ENCODE assay signal across 8 cellular contexts in the genomic region with DNA sequence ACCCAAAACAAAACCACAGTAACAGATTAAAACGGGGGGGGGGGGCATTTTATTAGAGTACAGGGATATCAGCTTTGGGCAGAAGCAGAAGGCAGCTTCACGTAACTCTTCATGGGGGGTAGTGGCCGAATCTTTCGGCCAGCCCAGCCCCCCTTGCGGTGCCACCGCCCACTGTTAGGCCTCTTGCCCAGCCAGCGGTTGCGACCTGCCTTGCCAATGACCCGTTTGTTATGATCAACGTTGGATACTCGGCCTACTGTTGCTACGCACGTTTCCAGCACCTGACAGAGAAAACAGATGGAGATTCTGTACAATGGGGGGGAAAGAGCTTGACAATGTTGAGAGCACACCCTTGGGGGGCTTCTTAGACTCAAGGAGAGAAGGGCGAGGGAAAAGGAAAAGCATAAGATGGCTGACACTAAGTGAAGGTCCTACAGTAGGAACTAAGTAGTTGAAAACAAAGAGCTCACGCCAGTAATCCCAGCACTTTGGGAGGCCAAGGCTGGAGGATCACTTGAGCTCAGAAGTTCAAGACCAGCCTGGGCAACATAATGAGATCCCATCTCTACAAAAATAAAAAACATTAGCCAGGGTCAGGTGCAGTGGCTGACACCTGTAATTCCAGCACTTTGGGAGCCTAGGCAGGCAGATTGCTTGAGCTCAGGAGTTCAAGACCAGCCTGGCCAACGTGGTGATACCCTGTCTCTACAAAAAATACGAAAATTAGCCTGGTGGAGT. TPM values are rescaled to one million over a fixed set of nuclear protein-coding genes. Genes with fewer than 3 reads are reported as not detected.
DNase-seq lines count a peak whose midpoint lies in the region; ATAC-seq and TF ChIP-seq lines count a peak whose summit lies in the region.

No MANE protein-coding gene starts in this region.

- 84 to 94% methylated on average over 15 to 17 of the region's 17 CpGs for WGBS in endodermal cell (ENCODE audit: insufficient coverage in 1 of 2, insufficient read length in 1 of 2), 2 experiments
- no CpG with 5 or more reads among the region's 17 CpGs for WGBS in neuronal stem cell (ENCODE audit: extremely low coverage in 2 of 2, insufficient read length in 2 of 2, insufficient replicate concordance in 1 of 2), 2 donors

- peak overlapping the region; percentile 79 for H3K27ac ChIP-seq in CD8-positive, alpha-beta T cell (ENCODE audit: low read depth, low read length)
- H3K27ac ChIP-seq in PC-3 (ENCODE audit: low read length) (peak overlapping the region; percentile 27), endodermal cell (ENCODE audit: low read depth, low read length) (peak overlapping the region; percentile 7), neuronal stem cell (replicated peaks; ENCODE audit: low read length) (no peak overlapping the region)

- H4K8ac ChIP-seq in neuronal stem cell (ENCODE audit: low read depth, low read length), result no peak overlapping the region

- H3K27ac Mint-ChIP-seq in CD8-positive, alpha-beta T cell, result peak overlapping the region; percentile 97
- H3K27ac Mint-ChIP-seq in endodermal cell, result peak overlapping the region; percentile 90

- H3K9me2 ChIP-seq in PC-3 (replicated peaks; ENCODE audit: low read length), result no peaks in the 10 kb centered on the region

- H2BK12ac ChIP-seq in neuronal stem cell (ENCODE audit: low read length), result no peak overlapping the region

- H3K23ac ChIP-seq in neuronal stem cell (ENCODE audit: low read depth, low read length, poor library complexity), result no peak overlapping the region

- H3K4me2 ChIP-seq in PC-3 (ENCODE audit: low read length) (peak overlapping the region; percentile 95), neuronal stem cell (ENCODE audit: insufficient read depth, low read length, poor library complexity, severe bottlenecking) (peak overlapping the region; percentile 41)

- H3F3A ChIP-seq in PC-3 (ENCODE audit: low read length, unreplicated experiment), result no peaks in the 10 kb centered on the region

- in situ Hi-C loops in KBM-7 (cut with MboI; ENCODE audit: low pct_unique_long_range_greater_than_20kb, low sequenced_read_pairs), result no loop called here

- H4K20me1 ChIP-seq in PC-3 (ENCODE audit: low read length), result peaks cover 6% of the 10 kb centered on the region; the same call in 1 of the 2 replicates

- H3K79me2 ChIP-seq in PC-3 (ENCODE audit: low read length), result peaks cover 39% of the 10 kb centered on the region

- TSS peak; percentile 98 for BruUV-seq in PC-3 (replicated peaks; lab: Mats Ljungman, UMichigan)

- peaks cover 55% of the 10 kb centered on the region for H3K36me3 Mint-ChIP-seq in CD8-positive, alpha-beta T cell
- H3K36me3 Mint-ChIP-seq in endodermal cell (ENCODE audit: low read depth), result peaks cover 49% of the 10 kb centered on the region

- H3K9ac ChIP-seq in PC-3 (ENCODE audit: low read length) (peak overlapping the region; percentile 94; the same call in 1 of the 2 replicates), endodermal cell (ENCODE audit: extremely low read depth, low read length, poor library complexity, severe bottlenecking) (peak overlapping the region; percentile 39), neuronal stem cell (ENCODE audit: low read depth, low read length, poor library complexity) (no peak overlapping the region)

- peaks cover 26% of the 10 kb centered on the region for H3K4me1 ChIP-seq in CD8-positive, alpha-beta T cell (ENCODE audit: insufficient read depth, low read length)
- H3K4me1 ChIP-seq in PC-3 (ENCODE audit: insufficient read depth, low read length) (peaks cover 28% of the 10 kb centered on the region), endodermal cell (ENCODE audit: control insufficient read depth, insufficient read depth, low read length) (peaks cover 7% of the 10 kb centered on the region), neuronal stem cell (ENCODE audit: control insufficient read depth in 2 of 2, insufficient read depth in 1 of 2, low read depth in 1 of 2, low read length in 2 of 2) (peaks cover 9 to 10% of the 10 kb centered on the region in 2 donors)

- H3K18ac ChIP-seq in neuronal stem cell (ENCODE audit: low read length), result no peak overlapping the region

- H3K4ac ChIP-seq in neuronal stem cell (ENCODE audit: low read length), result no peak overlapping the region

- no peaks in the 10 kb centered on the region for H3K9me3 ChIP-seq in CD8-positive, alpha-beta T cell (ENCODE audit: low read length)
- H3K9me3 ChIP-seq in PC-3 (ENCODE audit: low read length) (no peaks in the 10 kb centered on the region), endodermal cell (ENCODE audit: control insufficient read depth, low read length) (no peaks in the 10 kb centered on the region), neuronal stem cell (replicated peaks in 1 of 2; ENCODE audit: control insufficient read depth in 2 of 2, insufficient read depth in 1 of 2, low read depth in 1 of 2, low read length in 2 of 2) (no peaks in the 10 kb centered on the region)

- H3K4me1 Mint-ChIP-seq in CD8-positive, alpha-beta T cell (ENCODE audit: low read depth), result peaks cover 50% of the 10 kb centered on the region
- peaks cover 32% of the 10 kb centered on the region for H3K4me1 Mint-ChIP-seq in endodermal cell

- H2BK120ac ChIP-seq in neuronal stem cell (ENCODE audit: low read depth, low read length), result no peak overlapping the region

- no peak overlapping the region for H2BK15ac ChIP-seq in neuronal stem cell (ENCODE audit: low read length)

- ATAC-seq in CD8-positive, alpha-beta T cell, result no peak
- no peak for ATAC-seq in PC-3

- H3K27me3 ChIP-seq in CD8-positive, alpha-beta T cell (ENCODE audit: insufficient read depth, low read length), result no peaks in the 10 kb centered on the region
- H3K27me3 ChIP-seq in PC-3 (ENCODE audit: low read length) (no peaks in the 10 kb centered on the region), endodermal cell (ENCODE audit: control insufficient read depth, insufficient read depth, low read length, poor library complexity, severe bottlenecking) (no peaks in the 10 kb centered on the region), neuronal stem cell (ENCODE audit: control insufficient read depth in 3 of 3, insufficient read depth in 3 of 3, low read depth in 1 of 3, low read length in 3 of 3) (no peaks in the 10 kb centered on the region)

- H3K36me3 ChIP-seq in CD8-positive, alpha-beta T cell (ENCODE audit: insufficient read depth, low read length), result peaks cover 7% of the 10 kb centered on the region
- H3K36me3 ChIP-seq in PC-3 (ENCODE audit: low read depth, low read length) (peaks cover 16% of the 10 kb centered on the region; the same call in 1 of the 2 replicates), endodermal cell (ENCODE audit: control insufficient read depth, insufficient read depth, low read length) (peaks cover 56% of the 10 kb centered on the region), neuronal stem cell (replicated peaks in 1 of 2; ENCODE audit: control insufficient read depth in 2 of 2, insufficient read depth in 2 of 2, low read length in 2 of 2) (peaks cover 25 to 59% of the 10 kb centered on the region in 2 donors)

- no peak for TF ChIP-seq CTCF in CD8-positive, alpha-beta T cell (IDR thresholded peaks at IDR 0.05)
- TF ChIP-seq CTCF in PC-3 (conservative IDR thresholded peaks at IDR 0.05; ENCODE audit: low read depth, low read length), result no peak
- TF ChIP-seq CTCF in endodermal cell (conservative IDR thresholded peaks at IDR 0.05), result no peak

- no peak for DNase-seq in CD8-positive, alpha-beta T cell
- DNase-seq in PC-3 (no peak), endodermal cell (no peak), neuronal stem cell (ENCODE audit: low spot score) (no peak), HEK293T (ENCODE audit: extremely low spot score) (no peak), germinal center (ENCODE audit: low spot score) (no peak), KBM-7 (no peak)
- no peak for DNase-seq in stimulated activated CD8-positive, alpha-beta memory T cell treated with anti-CD3 and anti-CD28 coated beads, Interleukin-4, amount 100 ng/mL, for 48 hours

- H2AK5ac ChIP-seq in neuronal stem cell (ENCODE audit: low read depth, low read length), result no peak overlapping the region

- POLR2A ChIA-PET in CD8-positive, alpha-beta T cell (lab: Charles Lee), result interaction anchor here (0.6 to 1.9 kb wide), 16 partner anchors 13 to 308 kb away, joined by 3 to 9 read pairs (median 5); partner anchors contain the start of genes CNPY3, KLHDC3, MEA1 and PPP2R5D
- POLR2A ChIA-PET in PC-3 (lab: Charles Lee; ENCODE audit: unreplicated experiment) (interaction anchor here (0.5 to 0.8 kb wide), 5 partner anchors 40 to 373 kb away, joined by 3 to 15 read pairs (median 9); partner anchors contain the start of genes ABCC10 and KLHDC3), HEK293T (lab: Yijun Ruan, JAX) (interaction anchor here (0.6 to 2.9 kb wide), 38 partner anchors 9 to 423 kb away, joined by 3 to 26 read pairs (median 4); partner anchors contain the start of genes CNPY3, CUL9, KLHDC3 and MEA1)

- H3K4me3 ChIP-seq in CD8-positive, alpha-beta T cell (ENCODE audit: low read depth, low read length), result peak overlapping the region; percentile 83
- H3K4me3 ChIP-seq in PC-3 (ENCODE audit: low read length) (peak overlapping the region; percentile 74), endodermal cell (ENCODE audit: low read length) (peak overlapping the region; percentile 93), neuronal stem cell (ENCODE audit: low read length in 2 of 2) (peak overlapping the region in 1 of 2 donors; percentile 87)

- no peaks in the 10 kb centered on the region for H3K27me3 Mint-ChIP-seq in CD8-positive, alpha-beta T cell (ENCODE audit: low read depth)
- H3K27me3 Mint-ChIP-seq in endodermal cell (ENCODE audit: insufficient read depth), result no peaks in the 10 kb centered on the region

- H2AFZ ChIP-seq in PC-3 (ENCODE audit: low read length), result peak overlapping the region; percentile 56; the same call in 1 of the 2 replicates
- H2AFZ ChIP-seq in neuronal stem cell (ENCODE audit: low read length), result peak overlapping the region; percentile 86

- H3K14ac ChIP-seq in neuronal stem cell (ENCODE audit: low read length), result no peak overlapping the region

- CTCF ChIA-PET in CD8-positive, alpha-beta T cell (lab: Charles Lee), result interaction anchor here (0.6 to 1.6 kb wide), 5 partner anchors 9 to 839 kb away, joined by 3 to 4 read pairs (median 4); partner anchors contain the start of gene CNPY3
- CTCF ChIA-PET in PC-3 (lab: Charles Lee) (interaction anchor here (0.6 kb wide), 1 partner anchor 95 kb away, joined by 3 read pairs; no protein-coding TSS in a partner anchor), HEK293T (lab: Yijun Ruan, JAX) (interaction anchor here (0.9 kb wide), 1 partner anchor 89 kb away, joined by 4 read pairs; no protein-coding TSS in a partner anchor)

- H3K4me3 Mint-ChIP-seq in CD8-positive, alpha-beta T cell, result peak overlapping the region; percentile 92
- peak overlapping the region; percentile 98 for H3K4me3 Mint-ChIP-seq in endodermal cell

- intact Hi-C loops in CD8-positive, alpha-beta T cell (cut with DNase I, micrococcal nuclease), result loop anchor here (1.0 to 10.0 kb wide), 5 partner anchors 76 to 1190 kb away; partner anchors contain the start of genes ABCC10 (in 1 of the 2), GTPBP2 (in 1 of the 2), HSP90AB1 (in 1 of the 2) and POLH (in 1 of the 2)
- intact Hi-C loops in PC-3 (cut with micrococcal nuclease), result no loop called here

- H2BK5ac ChIP-seq in neuronal stem cell (ENCODE audit: low read length), result no peak overlapping the region

- peaks cover 10% of the 10 kb centered on the region for H3K79me1 ChIP-seq in neuronal stem cell (ENCODE audit: low read depth, low read length)

- no peak overlapping the region for H4K91ac ChIP-seq in neuronal stem cell (ENCODE audit: low read depth, low read length, poor library complexity)

- no peaks in the 10 kb centered on the region for H3K9me3 Mint-ChIP-seq in CD8-positive, alpha-beta T cell
- H3K9me3 Mint-ChIP-seq in endodermal cell, result no peaks in the 10 kb centered on the region

RNA-seq across cellular contexts. Expression of gene CUL7, which starts 0.7 kb away (rescaled TPM):
- total RNA-seq in CD8-positive, alpha-beta T cell, result 1 to 10 TPM; 5.2 to 5.4 TPM
- total RNA-seq in PC-3 (2014; rRNA removed) (17.5 and 18.6 TPM in 2 replicates), endodermal cell (10 to 100 TPM; 39.0 to 51.7 TPM)
- 37.9 TPM for polyA plus RNA-seq in endodermal cell (2013, experiment 1 of 2)
- polyA plus RNA-seq in endodermal cell (2013, experiment 2 of 2), result 36.0 TPM
- polyA plus RNA-seq in neuronal stem cell (2013, experiment 1 of 2), result 16.9 TPM
- 16.9 TPM for polyA plus RNA-seq in neuronal stem cell (2013, experiment 2 of 2)

RNA-seq across cellular contexts. Expression of gene MRPL2, which starts 4.9 kb away (rescaled TPM):
- 10 to 100 TPM; 38.9 to 41.6 TPM for total RNA-seq in CD8-positive, alpha-beta T cell
- total RNA-seq in PC-3 (2014; rRNA removed) (59.8 and 63.9 TPM in 2 replicates), endodermal cell (10 to 100 TPM; 51.6 to 65.2 TPM)
- polyA plus RNA-seq in endodermal cell (2013, experiment 1 of 2), result 64.5 TPM
- 63.3 TPM for polyA plus RNA-seq in endodermal cell (2013, experiment 2 of 2)
- 46.8 TPM for polyA plus RNA-seq in neuronal stem cell (2013, experiment 1 of 2)
- 50.0 TPM for polyA plus RNA-seq in neuronal stem cell (2013, experiment 2 of 2)

RNA-seq across cellular contexts. Expression of gene KLC4, which starts 5.1 kb away (rescaled TPM):
- 10 to 100 TPM; 42.1 to 57.4 TPM for total RNA-seq in CD8-positive, alpha-beta T cell
- 17.5 and 18.5 TPM in 2 replicates for total RNA-seq in PC-3 (2014; rRNA removed)
- total RNA-seq in endodermal cell, result 10 to 100 TPM; 36.6 to 38.0 TPM
- polyA plus RNA-seq in endodermal cell (2013, experiment 1 of 2), result 40.7 TPM
- 35.4 TPM for polyA plus RNA-seq in endodermal cell (2013, experiment 2 of 2)
- polyA plus RNA-seq in neuronal stem cell (2013, experiment 1 of 2), result 14.2 TPM
- 14.7 TPM for polyA plus RNA-seq in neuronal stem cell (2013, experiment 2 of 2)

RNA-seq across cellular contexts. Expression of gene PTK7, which starts 21.7 kb away (rescaled TPM):
- total RNA-seq in CD8-positive, alpha-beta T cell, result 10 to 100 TPM in 1 of 2 experiments, 1 to 10 TPM in 1; 9.9 to 11.5 TPM
- total RNA-seq in PC-3 (2014; rRNA removed) (48.1 and 69.1 TPM in 2 replicates), endodermal cell (100 to 1,000 TPM; 167 to 183 TPM)
- 126 TPM for polyA plus RNA-seq in endodermal cell (2013, experiment 1 of 2)
- polyA plus RNA-seq in endodermal cell (2013, experiment 2 of 2), result 121 TPM
- 43.8 TPM for polyA plus RNA-seq in neuronal stem cell (2013, experiment 1 of 2)
- 43.3 TPM for polyA plus RNA-seq in neuronal stem cell (2013, experiment 2 of 2)

RNA-seq across cellular contexts. Expression of gene RRP36, which starts 33.0 kb away (rescaled TPM):
- total RNA-seq in CD8-positive, alpha-beta T cell, result 10 to 100 TPM; 20.1 to 20.2 TPM
- total RNA-seq in PC-3 (2014; rRNA removed) (120 and 133 TPM in 2 replicates), endodermal cell (10 to 100 TPM; 76.9 to 80.6 TPM)
- 68.7 TPM for polyA plus RNA-seq in endodermal cell (2013, experiment 1 of 2)
- polyA plus RNA-seq in endodermal cell (2013, experiment 2 of 2), result 67.9 TPM
- 51.0 TPM for polyA plus RNA-seq in neuronal stem cell (2013, experiment 1 of 2)
- 50.1 TPM for polyA plus RNA-seq in neuronal stem cell (2013, experiment 2 of 2)
